ENCODE assay signal across 1 cellular context in the genomic region with DNA sequence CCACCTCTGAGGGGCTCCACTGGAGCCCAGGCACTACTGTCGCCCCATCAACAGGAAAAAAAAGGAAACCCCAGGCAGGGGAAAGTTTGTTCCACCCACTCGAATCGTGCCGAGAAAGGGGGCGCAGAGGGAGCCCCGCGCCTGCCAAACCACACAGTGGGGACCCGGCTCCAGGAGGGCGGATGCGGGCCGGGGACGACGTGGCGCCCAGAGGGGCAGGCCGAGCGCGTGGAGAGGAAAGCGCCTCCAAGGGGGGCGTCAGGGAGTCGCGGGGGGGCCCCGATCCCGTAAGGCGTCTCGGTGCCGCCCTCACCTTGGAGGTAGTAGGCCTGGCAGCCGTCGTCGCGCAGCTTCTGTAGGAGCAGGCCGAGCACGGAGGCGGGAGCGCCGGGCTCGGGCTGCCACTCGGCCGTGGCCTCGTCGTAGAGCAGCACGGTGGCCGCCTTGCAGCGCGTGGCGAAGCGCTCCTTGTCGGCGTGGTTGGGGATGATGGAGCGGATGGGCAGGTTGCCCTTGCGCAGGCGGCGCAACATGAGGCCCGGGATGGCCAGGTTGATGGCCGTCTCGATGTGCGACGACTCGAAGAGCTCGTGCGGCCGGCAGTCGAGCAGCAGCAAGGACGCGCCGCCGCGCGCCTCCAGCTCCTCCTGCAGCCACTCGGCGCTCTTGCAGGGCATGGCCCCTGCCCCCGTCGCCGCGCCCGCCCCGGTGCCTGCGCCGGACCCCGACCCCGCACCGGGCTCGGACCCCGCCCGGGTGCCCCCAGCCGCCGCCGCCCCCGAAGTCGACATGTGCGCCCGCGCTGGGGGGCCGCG.
TF ChIP-seq lines count a peak whose summit lies in the region.

No MANE protein-coding gene starts in this region.

TF ChIP-seq in K562, 482 proteins besides CTCF, POLR2A, EP300 and RAD21 (continued from another document):
- TF ChIP-seq, protein P1, sequence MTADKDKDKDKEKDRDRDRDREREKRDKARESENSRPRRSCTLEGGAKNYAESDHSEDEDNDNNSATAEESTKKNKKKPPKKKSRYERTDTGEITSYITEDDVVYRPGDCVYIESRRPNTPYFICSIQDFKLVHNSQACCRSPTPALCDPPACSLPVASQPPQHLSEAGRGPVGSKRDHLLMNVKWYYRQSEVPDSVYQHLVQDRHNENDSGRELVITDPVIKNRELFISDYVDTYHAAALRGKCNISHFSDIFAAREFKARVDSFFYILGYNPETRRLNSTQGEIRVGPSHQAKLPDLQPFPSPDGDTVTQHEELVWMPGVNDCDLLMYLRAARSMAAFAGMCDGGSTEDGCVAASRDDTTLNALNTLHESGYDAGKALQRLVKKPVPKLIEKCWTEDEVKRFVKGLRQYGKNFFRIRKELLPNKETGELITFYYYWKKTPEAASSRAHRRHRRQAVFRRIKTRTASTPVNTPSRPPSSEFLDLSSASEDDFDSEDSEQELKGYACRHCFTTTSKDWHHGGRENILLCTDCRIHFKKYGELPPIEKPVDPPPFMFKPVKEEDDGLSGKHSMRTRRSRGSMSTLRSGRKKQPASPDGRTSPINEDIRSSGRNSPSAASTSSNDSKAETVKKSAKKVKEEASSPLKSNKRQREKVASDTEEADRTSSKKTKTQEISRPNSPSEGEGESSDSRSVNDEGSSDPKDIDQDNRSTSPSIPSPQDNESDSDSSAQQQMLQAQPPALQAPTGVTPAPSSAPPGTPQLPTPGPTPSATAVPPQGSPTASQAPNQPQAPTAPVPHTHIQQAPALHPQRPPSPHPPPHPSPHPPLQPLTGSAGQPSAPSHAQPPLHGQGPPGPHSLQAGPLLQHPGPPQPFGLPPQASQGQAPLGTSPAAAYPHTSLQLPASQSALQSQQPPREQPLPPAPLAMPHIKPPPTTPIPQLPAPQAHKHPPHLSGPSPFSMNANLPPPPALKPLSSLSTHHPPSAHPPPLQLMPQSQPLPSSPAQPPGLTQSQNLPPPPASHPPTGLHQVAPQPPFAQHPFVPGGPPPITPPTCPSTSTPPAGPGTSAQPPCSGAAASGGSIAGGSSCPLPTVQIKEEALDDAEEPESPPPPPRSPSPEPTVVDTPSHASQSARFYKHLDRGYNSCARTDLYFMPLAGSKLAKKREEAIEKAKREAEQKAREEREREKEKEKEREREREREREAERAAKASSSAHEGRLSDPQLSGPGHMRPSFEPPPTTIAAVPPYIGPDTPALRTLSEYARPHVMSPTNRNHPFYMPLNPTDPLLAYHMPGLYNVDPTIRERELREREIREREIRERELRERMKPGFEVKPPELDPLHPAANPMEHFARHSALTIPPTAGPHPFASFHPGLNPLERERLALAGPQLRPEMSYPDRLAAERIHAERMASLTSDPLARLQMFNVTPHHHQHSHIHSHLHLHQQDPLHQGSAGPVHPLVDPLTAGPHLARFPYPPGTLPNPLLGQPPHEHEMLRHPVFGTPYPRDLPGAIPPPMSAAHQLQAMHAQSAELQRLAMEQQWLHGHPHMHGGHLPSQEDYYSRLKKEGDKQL (CRISPR knock-in tag; IDR thresholded peaks at IDR 0.05; ENCODE audit: borderline replicate concordance): no peak
- no peak for TF ChIP-seq NR4A1 (CRISPR knock-in tag; IDR thresholded peaks at IDR 0.05)
- 0 out of 2 replicates have a peak, but pooled peaks have one; percentile 26 for TF ChIP-seq NR4A1 (tag; IDR thresholded peaks at IDR 0.05)
- TF ChIP-seq YY1 (IDR thresholded peaks at IDR 0.05; ENCODE audit: borderline replicate concordance in 1 of 3, control insufficient read depth in 1 of 3, extremely low read depth in 1 of 3, insufficient read depth in 3 of 3, insufficient read length in 1 of 3, insufficient replicate concordance in 2 of 3, low read depth in 1 of 3, low read length in 2 of 3): peak in 2 of 3 experiments; percentile 55
